15 cellular contexts compared by ENCODE assay signal in the genomic region with DNA sequence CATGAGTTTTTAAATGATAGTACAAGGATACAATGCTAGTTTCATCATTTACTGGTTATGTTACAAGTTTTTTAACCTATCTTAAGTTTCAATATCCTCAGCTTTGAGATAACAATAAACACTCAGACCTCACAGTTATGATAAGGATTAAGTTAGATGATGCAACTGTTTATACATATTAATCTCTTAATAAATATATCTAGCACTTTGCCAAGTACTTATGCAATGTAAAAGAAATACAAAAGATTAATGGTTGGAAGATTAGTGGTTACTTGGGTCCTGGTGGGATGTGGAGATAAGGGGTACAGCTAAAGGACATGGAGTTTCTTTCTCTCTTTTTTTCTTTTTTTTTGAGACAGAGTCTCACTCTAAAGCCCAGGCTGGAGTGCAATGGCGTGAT.
"Had no signal": no experiment of that assay in that cellular context is flagged by ENCODE, and none has a peak within 500 bp of the region (broad histone marks: within the 10 kb centered on the region; RNA-seq: fewer than 3 reads in every experiment).

No MANE protein-coding gene starts in this region.

- H3K27ac Mint-ChIP-seq: activated CD4-positive, alpha-beta T cell treated with anti-CD3 and anti-CD28 coated beads, Interleukin-2, amount 10 ng/mL, durations not matched to agents 7 days and 5 days; activated naive CD4-positive, alpha-beta T cell treated with anti-CD3 and anti-CD28 coated beads, Interleukin-2, amount 50 U/mL, for 72 hours; endodermal cell; progenitor cell of endocrine pancreas; stimulated activated memory B cell treated with anti-CD40 and anti-IgM and Interleukin-4, amounts not matched to agents 10 μg/mL and 1 μg/mL and 100 μg/mL, for 72 hours had no signal

- H3K4me3 Mint-ChIP-seq: activated CD4-positive, alpha-beta T cell treated with anti-CD3 and anti-CD28 coated beads, Interleukin-2, amount 10 ng/mL, durations not matched to agents 7 days and 5 days; activated T-cell treated with anti-CD3 and anti-CD28 coated beads, Interleukin-2, amount 50 U/mL, for 4 hours; endodermal cell; naive B cell; stimulated activated memory B cell treated with anti-CD40 and anti-IgM and Interleukin-4, amounts not matched to agents 10 μg/mL and 1 μg/mL and 100 μg/mL, for 72 hours had no signal

- H3K9me3 ChIP-seq: esophagus muscularis mucosa, tibial nerve had no signal

- DNase-seq: activated CD4-positive, alpha-beta T cell treated with anti-CD3 and anti-CD28 coated beads, Interleukin-2, amount 10 ng/mL, durations not matched to agents 7 days and 5 days; activated effector memory CD4-positive, alpha-beta T cell treated with anti-CD3 and anti-CD28 coated beads, Interleukin-2, amount 50 U/mL, for 16 hours; activated T-cell treated with anti-CD3 and anti-CD28 coated beads, Interleukin-2, amount 50 U/mL, for 4 hours; amygdala; endodermal cell; kidney glomerular epithelial cell; naive B cell; nucleus accumbens; right cardiac atrium; T-helper 9 cell had no signal

- H3K4me3 ChIP-seq: esophagus muscularis mucosa, tibial nerve had no signal

- H3K27ac ChIP-seq: tibial nerve had no signal

- H3K36me3 Mint-ChIP-seq: naive B cell had no signal

- H3K27me3 ChIP-seq: esophagus muscularis mucosa, tibial nerve had no signal

- H3K27me3 Mint-ChIP-seq: activated CD4-positive, alpha-beta T cell treated with anti-CD3 and anti-CD28 coated beads, Interleukin-2, amount 10 ng/mL, durations not matched to agents 7 days and 5 days; naive B cell; progenitor cell of endocrine pancreas; stimulated activated memory B cell treated with anti-CD40 and anti-IgM and Interleukin-4, amounts not matched to agents 10 μg/mL and 1 μg/mL and 100 μg/mL, for 72 hours had no signal

- H3K9me3 Mint-ChIP-seq: activated CD4-positive, alpha-beta T cell treated with anti-CD3 and anti-CD28 coated beads, Interleukin-2, amount 10 ng/mL, durations not matched to agents 7 days and 5 days; activated naive CD4-positive, alpha-beta T cell treated with anti-CD3 and anti-CD28 coated beads, Interleukin-2, amount 50 U/mL, for 72 hours; activated T-cell treated with anti-CD3 and anti-CD28 coated beads, Interleukin-2, amount 50 U/mL, for 4 hours; endodermal cell; stimulated activated memory B cell treated with anti-CD40 and anti-IgM and Interleukin-4, amounts not matched to agents 10 μg/mL and 1 μg/mL and 100 μg/mL, for 72 hours had no signal
